Comparison of ENCODE assay signal across 23 cellular contexts in the genomic region with DNA sequence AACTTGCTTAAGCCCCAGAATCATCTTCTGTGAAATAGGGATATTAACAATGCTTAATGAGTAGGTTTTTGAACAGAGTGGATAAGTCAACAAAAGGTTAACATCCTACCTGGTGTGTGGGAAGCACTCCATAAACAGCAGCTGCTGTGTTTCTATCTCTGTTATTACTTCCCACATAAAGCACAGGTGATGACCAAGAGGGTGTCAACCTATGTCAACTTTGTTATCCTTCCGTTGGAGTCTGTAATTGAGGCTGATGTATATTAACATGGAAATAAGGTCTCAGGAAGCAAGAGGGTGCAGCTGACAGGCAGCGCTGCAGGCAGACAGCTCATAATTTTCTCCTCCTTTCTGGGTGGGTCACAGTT.
A peak's percentile ranks its signal among the peaks of the same experiment; 100 is the strongest.
DNase-seq lines count a peak whose midpoint lies in the region; ATAC-seq and TF ChIP-seq lines count a peak whose summit lies in the region.
"Had no signal": no experiment of that assay in that cellular context is flagged by ENCODE, and none has a peak within 500 bp of the region (broad histone marks: within the 10 kb centered on the region; RNA-seq: fewer than 3 reads in every experiment).

No MANE protein-coding gene starts in this region.

- DNase-seq in NCI-H2171 treated with DMSO at 0.1 percent for 48 hours (lab: John Stamatoyannopoulos, UW) (peak; percentile 57), NCI-H2171 (lab: John Stamatoyannopoulos, UW) (no peak), NCI-H2227 (lab: John Stamatoyannopoulos, UW; ENCODE audit: unreplicated experiment) (peak; percentile 65), SHP77 treated with DMSO at 0.1 percent for 48 hours (lab: John Stamatoyannopoulos, UW) (peak; percentile 86), progenitor cell of endocrine pancreas (ENCODE audit: low spot score, unreplicated experiment) (no peak), HFFc6 (no peak), gastrocnemius medialis (no peak), glutamatergic neuron (no peak)
- DNase-seq: activated CD8-positive, alpha-beta T cell treated with anti-CD3 and anti-CD28 coated beads for 36 hours; activated naive CD4-positive, alpha-beta T cell treated with anti-CD3 and anti-CD28 coated beads, Interleukin-2, amount 50 U/mL, for 16 hours; activated T-cell treated with anti-CD3 and anti-CD28 coated beads, Interleukin-2, amount 50 U/mL, for 24 hours; foreskin keratinocyte; left ventricle myocardium inferior; ovary; sigmoid colon; stimulated activated CD4-positive, alpha-beta T cell treated with anti-CD3 and anti-CD28 coated beads, Interleukin-1b, Interleukin-23, amount 100 ng/mL, for 48 hours; stomach; upper lobe of right lung; WERI-Rb-1 had no signal

- H3K36me3 ChIP-seq in gastrocnemius medialis: no peaks in the 10 kb centered on the region
- H3K36me3 ChIP-seq: left ventricle myocardium inferior, ovary, sigmoid colon, stomach, upper lobe of right lung, WERI-Rb-1 had no signal

- TF ChIP-seq CTCF in progenitor cell of endocrine pancreas (IDR thresholded peaks at IDR 0.05; ENCODE audit: unreplicated experiment): no peak
- TF ChIP-seq CTCF in HFFc6 (IDR thresholded peaks at IDR 0.05): no peak
- TF ChIP-seq CTCF in gastrocnemius medialis (IDR thresholded peaks at IDR 0.05 in 4 of 5, conservative IDR thresholded peaks at IDR 0.05 in 1 of 5): no peak
- no peak for TF ChIP-seq CTCF in glutamatergic neuron (IDR thresholded peaks at IDR 0.05; ENCODE audit: partially characterized antibody, unreplicated experiment)

- no peak overlapping the region for H3K4me3 ChIP-seq in gastrocnemius medialis
- H3K4me3 ChIP-seq: A549, body of pancreas, left ventricle myocardium inferior, ovary, sigmoid colon, stomach, upper lobe of right lung had no signal

- ATAC-seq in gastrocnemius medialis: no peak
- ATAC-seq: A549; activated CD8-positive, alpha-beta T cell treated with anti-CD3 and anti-CD28 coated beads for 36 hours; body of pancreas; foreskin keratinocyte; Right ventricle myocardium inferior; upper lobe of right lung had no signal

- in situ Hi-C loops in gastrocnemius medialis (cut with MboI; ENCODE audit: low sequenced_read_pairs in 4 of 4): no loop called here

- H3K9me3 Mint-ChIP-seq in progenitor cell of endocrine pancreas (ENCODE audit: low read depth): peaks cover 3% of the 10 kb centered on the region
- no peaks in the 10 kb centered on the region for H3K9me3 Mint-ChIP-seq in HFFc6
- H3K9me3 Mint-ChIP-seq in glutamatergic neuron (ENCODE audit: unreplicated experiment): peaks cover 4% of the 10 kb centered on the region
- H3K9me3 Mint-ChIP-seq: activated CD8-positive, alpha-beta T cell treated with anti-CD3 and anti-CD28 coated beads for 36 hours; activated T-cell treated with anti-CD3 and anti-CD28 coated beads, Interleukin-2, amount 50 U/mL, for 24 hours; T-helper 1 cell treated with Interleukin-12 subunit alpha and Interleukin-12 subunit beta and Interleukin-4 antibody, amounts not matched to agents 30 μg/mL and 1 μg/mL, for 36 hours had no signal

- no peak overlapping the region for H3K4me3 Mint-ChIP-seq in progenitor cell of endocrine pancreas (ENCODE audit: low read depth)
- H3K4me3 Mint-ChIP-seq in HFFc6: no peak overlapping the region
- no peak overlapping the region for H3K4me3 Mint-ChIP-seq in glutamatergic neuron (ENCODE audit: unreplicated experiment)
- H3K4me3 Mint-ChIP-seq: activated CD8-positive, alpha-beta T cell treated with anti-CD3 and anti-CD28 coated beads for 36 hours; activated T-cell treated with anti-CD3 and anti-CD28 coated beads, Interleukin-2, amount 50 U/mL, for 24 hours; T-helper 1 cell treated with Interleukin-12 subunit alpha and Interleukin-12 subunit beta and Interleukin-4 antibody, amounts not matched to agents 30 μg/mL and 1 μg/mL, for 36 hours had no signal

- H3K36me3 Mint-ChIP-seq in progenitor cell of endocrine pancreas (ENCODE audit: insufficient read depth) (peaks cover 4% of the 10 kb centered on the region), HFFc6 (ENCODE audit: low read depth) (no peaks in the 10 kb centered on the region), glutamatergic neuron (ENCODE audit: unreplicated experiment) (peaks cover 13% of the 10 kb centered on the region)

- H3K27ac Mint-ChIP-seq in progenitor cell of endocrine pancreas (peak overlapping the region; percentile 71), HFFc6 (no peak overlapping the region), glutamatergic neuron (ENCODE audit: unreplicated experiment) (no peak overlapping the region)
- H3K27ac Mint-ChIP-seq: activated CD8-positive, alpha-beta T cell treated with anti-CD3 and anti-CD28 coated beads for 36 hours; activated T-cell treated with anti-CD3 and anti-CD28 coated beads, Interleukin-2, amount 50 U/mL, for 24 hours; T-helper 1 cell treated with Interleukin-12 subunit alpha and Interleukin-12 subunit beta and Interleukin-4 antibody, amounts not matched to agents 30 μg/mL and 1 μg/mL, for 36 hours had no signal

- H3K4me1 Mint-ChIP-seq in progenitor cell of endocrine pancreas (ENCODE audit: low read depth) (peaks cover 7% of the 10 kb centered on the region), HFFc6 (ENCODE audit: low read depth) (peaks cover 6% of the 10 kb centered on the region), glutamatergic neuron (ENCODE audit: low read depth, unreplicated experiment) (peaks cover 4% of the 10 kb centered on the region)

- no peaks in the 10 kb centered on the region for H3K4me1 ChIP-seq in gastrocnemius medialis
- H3K4me1 ChIP-seq: A549, left ventricle myocardium inferior, sigmoid colon, stomach, upper lobe of right lung had no signal

- H3K9me3 ChIP-seq in gastrocnemius medialis: no peaks in the 10 kb centered on the region
- H3K9me3 ChIP-seq: body of pancreas, left ventricle myocardium inferior, ovary, sigmoid colon, stomach, upper lobe of right lung had no signal

- no peaks in the 10 kb centered on the region for H3K27me3 Mint-ChIP-seq in progenitor cell of endocrine pancreas
- H3K27me3 Mint-ChIP-seq in HFFc6 (ENCODE audit: insufficient read depth): no peaks in the 10 kb centered on the region; the same call in 1 of the 2 replicates
- H3K27me3 Mint-ChIP-seq in glutamatergic neuron (ENCODE audit: unreplicated experiment): peaks cover 7% of the 10 kb centered on the region
- H3K27me3 Mint-ChIP-seq: activated CD8-positive, alpha-beta T cell treated with anti-CD3 and anti-CD28 coated beads for 36 hours; activated T-cell treated with anti-CD3 and anti-CD28 coated beads, Interleukin-2, amount 50 U/mL, for 24 hours had no signal

- intact Hi-C loops in gastrocnemius medialis (cut with DNase I; ENCODE audit: low total_unique reads): no loop called here

- H3K27me3 ChIP-seq in gastrocnemius medialis: no peaks in the 10 kb centered on the region
- H3K27me3 ChIP-seq: body of pancreas, foreskin keratinocyte, ovary, sigmoid colon, stomach, upper lobe of right lung had no signal

- no peak overlapping the region for H3K27ac ChIP-seq in gastrocnemius medialis
- H3K27ac ChIP-seq: A549, body of pancreas, foreskin keratinocyte, left ventricle myocardium inferior, ovary, sigmoid colon, stomach, upper lobe of right lung, WERI-Rb-1 had no signal

- TF ChIP-seq POLR2A in gastrocnemius medialis (IDR thresholded peaks at IDR 0.05): no peak

Comparison
In these comparisons a context has a peak if more than half of its experiments do, and no peak if none do; other contexts are left out.
1. DNase-seq: peak in NCI-H2171 treated with DMSO at 0.1 percent for 48 hours (single experiment), NCI-H2227 (single experiment) and SHP77 treated with DMSO at 0.1 percent for 48 hours (single experiment); none in NCI-H2171 (single experiment), progenitor cell of endocrine pancreas (single experiment), HFFc6 (single experiment), gastrocnemius medialis (0 of 2) and glutamatergic neuron (single experiment).